8 cellular contexts compared by ENCODE assay signal in genomic region chr1:23809751-23810171, GRCh38. TPM values are rescaled to one million over a fixed set of nuclear protein-coding genes. Genes with fewer than 3 reads are reported as not detected.
DNase-seq lines count a peak whose midpoint lies in the region; ATAC-seq and TF ChIP-seq lines count a peak whose summit lies in the region.

No MANE protein-coding gene starts in this region.

- H3K4me3 Mint-ChIP-seq in CD4-positive, CD25-positive, alpha-beta regulatory T cell: peak overlapping the region in 2 of 4 donors; percentile 8 to 25
- H3K4me3 Mint-ChIP-seq in T-cell: no peak overlapping the region

- peak overlapping the region; percentile 5 to 68 (median 65) for H3K27ac Mint-ChIP-seq in CD4-positive, CD25-positive, alpha-beta regulatory T cell
- peak overlapping the region; percentile 36 to 79 for H3K27ac Mint-ChIP-seq in T-cell

- H3K27me3 Mint-ChIP-seq in CD4-positive, CD25-positive, alpha-beta regulatory T cell: no peaks in the 10 kb centered on the region
- no peaks in the 10 kb centered on the region for H3K27me3 Mint-ChIP-seq in T-cell

- TF ChIP-seq CTCF in right atrium auricular region (IDR thresholded peaks at IDR 0.05): peak; percentile 56 to 80

- peaks cover 20% of the 10 kb centered on the region for H3K36me3 ChIP-seq in CD4-positive, CD25-positive, alpha-beta regulatory T cell (ENCODE audit: control insufficient read depth, insufficient read depth, low read length)
- peaks cover 47% of the 10 kb centered on the region for H3K36me3 ChIP-seq in adipocyte (ENCODE audit: control insufficient read depth, insufficient read depth, low read length, severe bottlenecking)
- peaks cover 38% of the 10 kb centered on the region for H3K36me3 ChIP-seq in right atrium auricular region

- no peaks in the 10 kb centered on the region for H3K27me3 ChIP-seq in CD4-positive, CD25-positive, alpha-beta regulatory T cell (ENCODE audit: control insufficient read depth, insufficient read depth, low read length)
- H3K27me3 ChIP-seq in adipocyte (replicated peaks; ENCODE audit: control insufficient read depth, insufficient read depth, low read length) (no peaks in the 10 kb centered on the region), right atrium auricular region (no peaks in the 10 kb centered on the region)

- CTCF ChIA-PET in T-cell (lab: Charles Lee): interaction anchor here (0.5 to 3.0 kb wide), 15 partner anchors 8 to 218 kb away, joined by 3 to 30 read pairs (median 4); partner anchors contain the start of genes GALE (in 1 of the 2), HMGCL (in 1 of the 2) and PITHD1 (in 1 of the 2)

- ATAC-seq in CD4-positive, CD25-positive, alpha-beta regulatory T cell (ENCODE audit: low read depth in 2 of 2): peak; percentile 95
- ATAC-seq in GM21825 (IDR thresholded peaks at IDR 0.05; ENCODE audit: unreplicated experiment) (peak; percentile 56), T-cell (replicated peaks in 1 of 4) (peak; percentile 93 to 97 (median 96)), GM18519 (IDR thresholded peaks at IDR 0.05; ENCODE audit: low FRiP score, unreplicated experiment) (no peak)

- peak; percentile 72 to 90 (median 84) for DNase-seq in CD4-positive, CD25-positive, alpha-beta regulatory T cell
- DNase-seq in NCI-H146 (lab: John Stamatoyannopoulos, UW) (peak; percentile 55), T-cell (peak; percentile 64 to 85 (median 79)), adipocyte (ENCODE audit: low read depth) (peak; percentile 64), right atrium auricular region (ENCODE audit: low spot score) (peak; percentile 76)
- DNase-seq in stimulated activated CD4-positive, alpha-beta T cell treated with anti-CD3 and anti-CD28 coated beads, Interleukin-12 subunit alpha, Interleukin-12 subunit beta, amount 100 ng/mL, for 24 hours (ENCODE audit: low read depth in 2 of 2): peak; percentile 60 to 75

- peak overlapping the region; percentile 34 for H3K27ac ChIP-seq in CD4-positive, CD25-positive, alpha-beta regulatory T cell (ENCODE audit: insufficient read depth, low read length, poor library complexity, severe bottlenecking)
- peak overlapping the region in 1 of 2 donors; percentile 15 for H3K27ac ChIP-seq in right atrium auricular region

- no peaks in the 10 kb centered on the region for H3K9me3 Mint-ChIP-seq in CD4-positive, CD25-positive, alpha-beta regulatory T cell
- no peaks in the 10 kb centered on the region for H3K9me3 Mint-ChIP-seq in T-cell

- H3K4me3 ChIP-seq in CD4-positive, CD25-positive, alpha-beta regulatory T cell (ENCODE audit: low read depth, low read length): no peak overlapping the region
- H3K4me3 ChIP-seq in adipocyte (ENCODE audit: low read length) (no peak overlapping the region), right atrium auricular region (no peak overlapping the region)

- H3K36me3 Mint-ChIP-seq in CD4-positive, CD25-positive, alpha-beta regulatory T cell: peaks cover 46% of the 10 kb centered on the region
- H3K36me3 Mint-ChIP-seq in T-cell: peaks cover 30% of the 10 kb centered on the region

- H3K9me3 ChIP-seq in CD4-positive, CD25-positive, alpha-beta regulatory T cell (ENCODE audit: control insufficient read depth in 2 of 2, low read length in 2 of 2): no peaks in the 10 kb centered on the region
- H3K9me3 ChIP-seq in adipocyte (ENCODE audit: control insufficient read depth, low read length): no peaks in the 10 kb centered on the region
- H3K9me3 ChIP-seq in right atrium auricular region: no peaks in the 10 kb centered on the region

- POLR2A ChIA-PET in T-cell (lab: Charles Lee): interaction anchor here (0.5 to 1.0 kb wide), 3 partner anchors 16 to 32 kb away, joined by 3 to 5 read pairs (median 5); partner anchors contain the start of genes HMGCL (in 1 of the 2) and PITHD1 (in 1 of the 2)

- peaks cover 6% of the 10 kb centered on the region for H3K4me1 ChIP-seq in CD4-positive, CD25-positive, alpha-beta regulatory T cell (ENCODE audit: control insufficient read depth, insufficient read depth, low read length, poor library complexity, severe bottlenecking)
- H3K4me1 ChIP-seq in adipocyte (ENCODE audit: control insufficient read depth, insufficient read depth, low read length): no peaks in the 10 kb centered on the region
- no peaks in the 10 kb centered on the region for H3K4me1 ChIP-seq in right atrium auricular region

- H3K4me1 Mint-ChIP-seq in CD4-positive, CD25-positive, alpha-beta regulatory T cell: peaks cover 8 to 18% (median 13%) of the 10 kb centered on the region in 4 donors
- peaks cover 14 to 17% (median 15%) of the 10 kb centered on the region in 3 donors for H3K4me1 Mint-ChIP-seq in T-cell

- no peak overlapping the region for H3K9ac ChIP-seq in adipocyte (ENCODE audit: low read length)

RNA-seq across cellular contexts. Expression of gene GALE, which starts 9.2 kb away (rescaled TPM):
- 7.0 TPM for total RNA-seq in CD4-positive, CD25-positive, alpha-beta regulatory T cell
- 10 to 100 TPM in 1 of 4 donors, 1 to 10 TPM in 3; 8.0 to 10.3 (median 9.8) TPM for polyA plus RNA-seq in CD4-positive, CD25-positive, alpha-beta regulatory T cell
- total RNA-seq in T-cell (10 to 100 TPM in 3 of 5 donors, 1 to 10 TPM in 2; 7.5 to 16.5 (median 12.6) TPM), right atrium auricular region (1 to 10 TPM; 5.5 to 8.8 TPM)

RNA-seq across cellular contexts. Expression of gene HMGCL, which starts 15.5 kb away (rescaled TPM):
- 15.7 TPM for total RNA-seq in CD4-positive, CD25-positive, alpha-beta regulatory T cell
- polyA plus RNA-seq in CD4-positive, CD25-positive, alpha-beta regulatory T cell: 10 to 100 TPM; 36.3 to 40.5 (median 37.4) TPM
- 10 to 100 TPM; 14.5 to 39.0 (median 32.9) TPM for total RNA-seq in T-cell
- 10 to 100 TPM; 22.4 to 26.3 TPM for total RNA-seq in right atrium auricular region

RNA-seq across cellular contexts. Expression of gene LYPLA2, which starts 18.8 kb away (rescaled TPM):
- 50.4 TPM for total RNA-seq in CD4-positive, CD25-positive, alpha-beta regulatory T cell
- 100 to 1,000 TPM in 2 of 4 donors, 10 to 100 TPM in 2; 84.4 to 111 (median 100) TPM for polyA plus RNA-seq in CD4-positive, CD25-positive, alpha-beta regulatory T cell
- total RNA-seq in T-cell: 10 to 100 TPM; 47.8 to 70.9 (median 67.6) TPM
- 10 to 100 TPM; 29.7 to 54.3 TPM for total RNA-seq in right atrium auricular region

RNA-seq across cellular contexts. Expression of gene PITHD1, which starts 31.5 kb away (rescaled TPM):
- total RNA-seq in CD4-positive, CD25-positive, alpha-beta regulatory T cell: 85.8 TPM
- polyA plus RNA-seq in CD4-positive, CD25-positive, alpha-beta regulatory T cell: 10 to 100 TPM; 72.6 to 98.9 (median 78.1) TPM
- 10 to 100 TPM; 60.7 to 87.1 (median 70.8) TPM for total RNA-seq in T-cell
- 10 to 100 TPM; 30.3 to 39.6 TPM for total RNA-seq in right atrium auricular region

RNA-seq across cellular contexts. Expression of gene FUCA1, which starts 58.3 kb away (rescaled TPM):
- 5.3 TPM for total RNA-seq in CD4-positive, CD25-positive, alpha-beta regulatory T cell
- polyA plus RNA-seq in CD4-positive, CD25-positive, alpha-beta regulatory T cell: 10 to 100 TPM; 10.3 to 22.6 (median 17.0) TPM
- total RNA-seq in T-cell: 10 to 100 TPM in 3 of 5 donors, 1 to 10 TPM in 2; 5.6 to 11.5 (median 10.7) TPM
- total RNA-seq in right atrium auricular region: 10 to 100 TPM; 17.0 to 21.0 TPM
